ENCODE assay signal across 24 cellular contexts in the genomic region with DNA sequence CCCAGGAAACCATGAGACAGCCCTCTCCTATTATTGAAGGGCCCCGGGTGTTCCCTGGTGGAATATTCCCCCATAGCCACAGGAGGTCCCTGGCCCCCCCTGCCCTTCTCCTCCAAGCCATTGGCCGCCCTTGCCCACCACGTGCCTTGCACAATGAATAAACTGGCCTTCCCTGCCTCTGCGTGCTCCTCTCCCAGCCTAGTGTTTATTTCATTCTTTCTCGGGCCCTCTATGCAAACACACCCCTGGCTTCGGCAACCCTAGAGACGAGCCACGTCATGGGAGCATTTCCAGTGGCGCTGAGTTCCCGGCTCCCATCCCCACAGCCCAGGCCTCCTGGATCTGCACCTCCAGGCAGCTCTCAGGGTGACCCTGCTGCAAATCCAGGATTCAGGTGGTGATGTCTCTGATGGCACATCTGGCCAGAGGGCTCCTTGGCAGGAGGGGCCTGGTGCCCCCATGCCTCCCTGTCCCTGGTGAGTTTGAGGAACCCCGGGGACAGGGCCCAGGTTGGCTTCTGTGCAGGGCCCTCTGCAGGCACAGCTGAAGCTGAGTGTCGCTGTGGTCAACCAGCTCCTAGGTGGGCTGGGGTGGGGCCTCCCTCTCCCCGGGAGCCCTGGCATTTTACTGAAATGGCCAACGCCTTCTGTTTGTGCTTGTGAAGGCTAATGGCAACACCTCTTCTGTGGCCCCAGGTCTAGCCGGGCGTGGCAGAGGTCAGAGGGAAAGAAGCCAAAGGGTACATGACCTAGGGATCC. TPM values are rescaled to one million over a fixed set of nuclear protein-coding genes. Genes with fewer than 3 reads are reported as not detected.
DNase-seq lines count a peak whose midpoint lies in the region; ATAC-seq, FAIRE-seq and TF ChIP-seq lines count a peak whose summit lies in the region.
"Had no signal": no experiment of that assay in that cellular context is flagged by ENCODE, and none has a peak within 500 bp of the region (broad histone marks: within the 10 kb centered on the region; RNA-seq: fewer than 3 reads in every experiment).

No MANE protein-coding gene starts in this region.

- H3K9me3 ChIP-seq in colonic mucosa = no peaks in the 10 kb centered on the region
- H3K9me3 ChIP-seq: A549, body of pancreas had no signal

- no peak for TF ChIP-seq CTCF in activated CD8-positive, alpha-beta T cell treated with anti-CD3 and anti-CD28 coated beads for 36 hours (IDR thresholded peaks at IDR 0.05)
- TF ChIP-seq CTCF in colonic mucosa (IDR thresholded peaks at IDR 0.05) = no peak

- CTCF ChIA-PET in activated CD8-positive, alpha-beta T cell treated with anti-CD3 and anti-CD28 coated beads, Interleukin-2, amount 10 ng/mL, durations not matched to agents 7 days and 5 days (lab: Charles Lee) = no interaction called here
- CTCF ChIA-PET in activated CD8-positive, alpha-beta T cell treated with anti-CD3 and anti-CD28 coated beads for 36 hours (lab: Charles Lee) = no interaction called here

- H3K4me3 Mint-ChIP-seq in activated CD8-positive, alpha-beta T cell treated with anti-CD3 and anti-CD28 coated beads, Interleukin-2, amount 10 ng/mL, durations not matched to agents 7 days and 5 days = no peak overlapping the region
- H3K4me3 Mint-ChIP-seq in activated CD8-positive, alpha-beta T cell treated with anti-CD3 and anti-CD28 coated beads for 36 hours = no peak overlapping the region
- H3K4me3 Mint-ChIP-seq: activated naive CD4-positive, alpha-beta T cell treated with anti-CD3 and anti-CD28 coated beads, Interleukin-2, amount 50 U/mL, for 24 hours; CD4-positive, alpha-beta T cell; dendritic cell treated with granulocyte-macrophage colony-stimulating factor and Interleukin-4, amounts not matched to agents 40 ng/mL and 50 ng/mL, for 4 days; stimulated activated effector memory CD8-positive, alpha-beta T cell treated with anti-CD3 and anti-CD28 coated beads, Interleukin-12 subunit alpha, Interleukin-12 subunit beta, amount 100 ng/mL, for 72 hours; type B pancreatic cell had no signal

- H3K4me1 Mint-ChIP-seq in activated CD8-positive, alpha-beta T cell treated with anti-CD3 and anti-CD28 coated beads, Interleukin-2, amount 10 ng/mL, durations not matched to agents 7 days and 5 days (ENCODE audit: low read depth) = no peaks in the 10 kb centered on the region
- H3K4me1 Mint-ChIP-seq in activated CD8-positive, alpha-beta T cell treated with anti-CD3 and anti-CD28 coated beads for 36 hours (ENCODE audit: low read depth) = peaks cover 5% of the 10 kb centered on the region

- no peaks in the 10 kb centered on the region for H3K4me1 ChIP-seq in colonic mucosa
- H3K4me1 ChIP-seq: A549, body of pancreas, Peyer's patch had no signal

- no peak overlapping the region for H3K27ac Mint-ChIP-seq in activated CD8-positive, alpha-beta T cell treated with anti-CD3 and anti-CD28 coated beads, Interleukin-2, amount 10 ng/mL, durations not matched to agents 7 days and 5 days
- H3K27ac Mint-ChIP-seq in activated CD8-positive, alpha-beta T cell treated with anti-CD3 and anti-CD28 coated beads for 36 hours = no peak overlapping the region
- H3K27ac Mint-ChIP-seq: activated naive CD4-positive, alpha-beta T cell treated with anti-CD3 and anti-CD28 coated beads, Interleukin-2, amount 50 U/mL, for 24 hours; CD4-positive, alpha-beta T cell; dendritic cell treated with granulocyte-macrophage colony-stimulating factor and Interleukin-4, amounts not matched to agents 40 ng/mL and 50 ng/mL, for 4 days; stimulated activated effector memory CD8-positive, alpha-beta T cell treated with anti-CD3 and anti-CD28 coated beads, Interleukin-12 subunit alpha, Interleukin-12 subunit beta, amount 100 ng/mL, for 72 hours; type B pancreatic cell had no signal

- H3K27me3 ChIP-seq in colonic mucosa = peaks cover 30% of the 10 kb centered on the region

- ATAC-seq in activated CD8-positive, alpha-beta T cell treated with anti-CD3 and anti-CD28 coated beads, Interleukin-2, amount 10 ng/mL, durations not matched to agents 7 days and 5 days = no peak
- ATAC-seq in activated CD8-positive, alpha-beta T cell treated with anti-CD3 and anti-CD28 coated beads for 36 hours = no peak
- no peak for ATAC-seq in sciatic nerve
- no peak for ATAC-seq in GM21367 (IDR thresholded peaks at IDR 0.05; ENCODE audit: unreplicated experiment)
- ATAC-seq: body of pancreas; esophagus mucosa; GM12878; stimulated activated effector memory CD8-positive, alpha-beta T cell treated with anti-CD3 and anti-CD28 coated beads, Interleukin-12 subunit alpha, Interleukin-12 subunit beta, amount 100 ng/mL, for 72 hours had no signal

- H3K9ac ChIP-seq in colonic mucosa (ENCODE audit: low read depth in 2 of 2, low read length in 2 of 2) = no peak overlapping the region

- no peaks in the 10 kb centered on the region for H3K36me3 ChIP-seq in colonic mucosa
- H3K36me3 ChIP-seq: Peyer's patch had no signal

- peaks cover 65% of the 10 kb centered on the region for H3K27me3 Mint-ChIP-seq in activated CD8-positive, alpha-beta T cell treated with anti-CD3 and anti-CD28 coated beads, Interleukin-2, amount 10 ng/mL, durations not matched to agents 7 days and 5 days (ENCODE audit: low read depth)
- peaks cover 69% of the 10 kb centered on the region for H3K27me3 Mint-ChIP-seq in activated CD8-positive, alpha-beta T cell treated with anti-CD3 and anti-CD28 coated beads for 36 hours

- TF ChIP-seq POLR2A in GM12892 (IDR thresholded peaks at IDR 0.05; ENCODE audit: low read depth, low read length) = no peak

- no peak overlapping the region for H3K4me3 ChIP-seq in colonic mucosa
- H3K4me3 ChIP-seq: A549, body of pancreas, GM12878, Peyer's patch had no signal

- FAIRE-seq in GM12892 (lab: Jason Lieb, UNC) = no peak
- FAIRE-seq: A549, GM12878, keratinocyte had no signal

- no peak overlapping the region for H3K27ac ChIP-seq in colonic mucosa
- H3K27ac ChIP-seq: A549, body of pancreas, Peyer's patch, VCaP had no signal

- DNase-seq in activated CD8-positive, alpha-beta T cell treated with anti-CD3 and anti-CD28 coated beads, Interleukin-2, amount 10 ng/mL, durations not matched to agents 7 days and 5 days = peak; percentile 16
- DNase-seq in activated CD8-positive, alpha-beta T cell treated with anti-CD3 and anti-CD28 coated beads for 36 hours = no peak
- DNase-seq in NCI-H2081 treated with DMSO at 0.1 percent for 48 hours (lab: John Stamatoyannopoulos, UW) = peak; percentile 5
- peak; percentile 11 for DNase-seq in colonic mucosa
- peak; percentile 37 for DNase-seq in sciatic nerve (ENCODE audit: low spot score)
- no peak for DNase-seq in stimulated activated CD4-positive, alpha-beta T cell treated with anti-CD3 and anti-CD28 coated beads, Interleukin-1b, Interleukin-23, amount 100 ng/mL, for 48 hours
- no peak for DNase-seq in GM12892 (ENCODE audit: insufficient read length)
- DNase-seq: body of pancreas; CD4-positive, alpha-beta T cell; midbrain; NCI-H1105; nucleus accumbens had no signal

- peaks cover 11% of the 10 kb centered on the region for H3K9me3 Mint-ChIP-seq in activated CD8-positive, alpha-beta T cell treated with anti-CD3 and anti-CD28 coated beads, Interleukin-2, amount 10 ng/mL, durations not matched to agents 7 days and 5 days (ENCODE audit: insufficient read depth)
- H3K9me3 Mint-ChIP-seq in activated CD8-positive, alpha-beta T cell treated with anti-CD3 and anti-CD28 coated beads for 36 hours = peaks cover 9% of the 10 kb centered on the region
- H3K9me3 Mint-ChIP-seq: activated naive CD4-positive, alpha-beta T cell treated with anti-CD3 and anti-CD28 coated beads, Interleukin-2, amount 50 U/mL, for 24 hours; CD4-positive, alpha-beta T cell; dendritic cell treated with granulocyte-macrophage colony-stimulating factor and Interleukin-4, amounts not matched to agents 40 ng/mL and 50 ng/mL, for 4 days; stimulated activated effector memory CD8-positive, alpha-beta T cell treated with anti-CD3 and anti-CD28 coated beads, Interleukin-12 subunit alpha, Interleukin-12 subunit beta, amount 100 ng/mL, for 72 hours; type B pancreatic cell had no signal

- intact Hi-C loops in activated CD8-positive, alpha-beta T cell treated with anti-CD3 and anti-CD28 coated beads for 36 hours (cut with micrococcal nuclease) = no loop called here
- intact Hi-C loops in colonic mucosa (cut with DNase I) = no loop called here
- intact Hi-C loops in sciatic nerve (cut with DNase I) = no loop called here

- POLR2A ChIA-PET in activated CD8-positive, alpha-beta T cell treated with anti-CD3 and anti-CD28 coated beads, Interleukin-2, amount 10 ng/mL, durations not matched to agents 7 days and 5 days (lab: Charles Lee) = no interaction called here
- POLR2A ChIA-PET in activated CD8-positive, alpha-beta T cell treated with anti-CD3 and anti-CD28 coated beads for 36 hours (lab: Charles Lee) = no interaction called here

- H3K36me3 Mint-ChIP-seq in activated CD8-positive, alpha-beta T cell treated with anti-CD3 and anti-CD28 coated beads, Interleukin-2, amount 10 ng/mL, durations not matched to agents 7 days and 5 days (ENCODE audit: low read depth) = peaks cover 13% of the 10 kb centered on the region
- peaks cover 9% of the 10 kb centered on the region for H3K36me3 Mint-ChIP-seq in activated CD8-positive, alpha-beta T cell treated with anti-CD3 and anti-CD28 coated beads for 36 hours (ENCODE audit: low read depth)
- H3K36me3 Mint-ChIP-seq: stimulated activated effector memory CD8-positive, alpha-beta T cell treated with anti-CD3 and anti-CD28 coated beads, Interleukin-12 subunit alpha, Interleukin-12 subunit beta, amount 100 ng/mL, for 72 hours; type B pancreatic cell had no signal

RNA-seq across cellular contexts. Expression of a gene that starts 6.2 kb away (rescaled TPM):
- total RNA-seq in activated CD8-positive, alpha-beta T cell treated with anti-CD3 and anti-CD28 coated beads, Interleukin-2, amount 10 ng/mL, durations not matched to agents 7 days and 5 days = not detected
- total RNA-seq in activated CD8-positive, alpha-beta T cell treated with anti-CD3 and anti-CD28 coated beads for 36 hours = not detected
- not detected for total RNA-seq in colonic mucosa
- total RNA-seq in sciatic nerve = not detected
- not detected for polyA plus RNA-seq in GM12892 (2012; ENCODE audit: missing spikeins)
- total RNA-seq: body of pancreas; CD4-positive, alpha-beta T cell; esophagus mucosa; GM12878; Peyer's patch; skeletal muscle tissue had no signal
- polyA plus RNA-seq: A549, GM12878, keratinocyte had no signal

RNA-seq across cellular contexts. Expression of a gene that starts 8.2 kb away (rescaled TPM):
- total RNA-seq in activated CD8-positive, alpha-beta T cell treated with anti-CD3 and anti-CD28 coated beads, Interleukin-2, amount 10 ng/mL, durations not matched to agents 7 days and 5 days = not detected
- total RNA-seq in activated CD8-positive, alpha-beta T cell treated with anti-CD3 and anti-CD28 coated beads for 36 hours = not detected
- total RNA-seq in colonic mucosa (not detected), sciatic nerve (not detected)
- polyA plus RNA-seq in GM12892 (2012; ENCODE audit: missing spikeins) = not detected
- total RNA-seq: CD4-positive, alpha-beta T cell; GM12878; skeletal muscle tissue had no signal
- polyA plus RNA-seq: A549, GM12878 had no signal

RNA-seq across cellular contexts. Expression of a gene that starts 21.2 kb away (rescaled TPM):
- total RNA-seq in activated CD8-positive, alpha-beta T cell treated with anti-CD3 and anti-CD28 coated beads, Interleukin-2, amount 10 ng/mL, durations not matched to agents 7 days and 5 days = not detected
- not detected for total RNA-seq in activated CD8-positive, alpha-beta T cell treated with anti-CD3 and anti-CD28 coated beads for 36 hours
- total RNA-seq in colonic mucosa (not detected), sciatic nerve (not detected)
- not detected for polyA plus RNA-seq in GM12892 (2012; ENCODE audit: missing spikeins)
- total RNA-seq: body of pancreas; CD4-positive, alpha-beta T cell; esophagus mucosa; GM12878; Peyer's patch; skeletal muscle tissue had no signal
- polyA plus RNA-seq: A549, GM12878, keratinocyte had no signal

RNA-seq across cellular contexts. Expression of a gene that starts 36.4 kb away (rescaled TPM):
- total RNA-seq in activated CD8-positive, alpha-beta T cell treated with anti-CD3 and anti-CD28 coated beads, Interleukin-2, amount 10 ng/mL, durations not matched to agents 7 days and 5 days = not detected
- total RNA-seq in activated CD8-positive, alpha-beta T cell treated with anti-CD3 and anti-CD28 coated beads for 36 hours = not detected
- total RNA-seq in colonic mucosa (not detected), sciatic nerve (not detected)
- not detected for polyA plus RNA-seq in GM12892 (2012; ENCODE audit: missing spikeins)
- total RNA-seq: body of pancreas; CD4-positive, alpha-beta T cell; esophagus mucosa; GM12878; Peyer's patch; skeletal muscle tissue had no signal
- polyA plus RNA-seq: A549, GM12878, keratinocyte had no signal

RNA-seq across cellular contexts. Expression of a gene that starts 45.4 kb away (rescaled TPM):
- total RNA-seq in activated CD8-positive, alpha-beta T cell treated with anti-CD3 and anti-CD28 coated beads, Interleukin-2, amount 10 ng/mL, durations not matched to agents 7 days and 5 days = not detected
- not detected for total RNA-seq in activated CD8-positive, alpha-beta T cell treated with anti-CD3 and anti-CD28 coated beads for 36 hours
- total RNA-seq in colonic mucosa (not detected), sciatic nerve (not detected)
- not detected for polyA plus RNA-seq in GM12892 (2012; ENCODE audit: missing spikeins)
- total RNA-seq: body of pancreas; CD4-positive, alpha-beta T cell; esophagus mucosa; GM12878; Peyer's patch; skeletal muscle tissue had no signal
- polyA plus RNA-seq: A549, GM12878, keratinocyte had no signal

Comparison
In these comparisons a context has a peak if more than half of its experiments do, and no peak if none do; other contexts are left out.
1. DNase-seq: peak in activated CD8-positive, alpha-beta T cell treated with anti-CD3 and anti-CD28 coated beads, Interleukin-2, amount 10 ng/mL, durations not matched to agents 7 days and 5 days (single experiment), NCI-H2081 treated with DMSO at 0.1 percent for 48 hours (single experiment), colonic mucosa (single experiment) and sciatic nerve (single experiment); none in activated CD8-positive, alpha-beta T cell treated with anti-CD3 and anti-CD28 coated beads for 36 hours (single experiment), stimulated activated CD4-positive, alpha-beta T cell treated with anti-CD3 and anti-CD28 coated beads, Interleukin-1b, Interleukin-23, amount 100 ng/mL, for 48 hours (single experiment) and GM12892 (single experiment).